18 cellular contexts compared by ENCODE assay signal in the genomic region with DNA sequence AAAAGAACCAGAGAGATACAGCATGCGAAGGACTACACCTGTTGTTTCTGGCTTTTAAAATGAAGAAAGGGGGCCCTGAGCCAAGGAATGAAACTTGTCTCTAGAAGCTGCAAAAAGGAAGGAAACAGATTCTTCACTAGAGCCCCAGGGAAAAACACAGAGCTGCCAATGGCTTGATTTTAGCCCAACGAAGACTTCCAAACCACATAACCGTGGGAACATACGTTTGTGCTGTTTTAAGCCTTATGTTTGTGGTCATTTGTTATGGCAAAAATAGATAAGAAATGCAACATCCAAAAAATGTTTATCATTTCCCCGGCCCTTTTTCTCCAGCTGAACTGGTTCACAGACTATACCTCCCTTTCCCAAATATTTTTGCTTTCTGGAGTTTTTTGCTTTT.
A peak's percentile ranks its signal among the peaks of the same experiment; 100 is the strongest.
DNase-seq lines count a peak whose midpoint lies in the region; ATAC-seq and TF ChIP-seq lines count a peak whose summit lies in the region.
"Had no signal": no experiment of that assay in that cellular context is flagged by ENCODE, and none has a peak within 500 bp of the region (broad histone marks: within the 10 kb centered on the region; RNA-seq: fewer than 3 reads in every experiment).

No MANE protein-coding gene starts in this region.

- no peak overlapping the region for H3K9ac ChIP-seq in BLaER1
- H3K9ac ChIP-seq: GM23248 had no signal

- H3K27me3 ChIP-seq in BLaER1 (no peaks in the 10 kb centered on the region), MG63 (no peaks in the 10 kb centered on the region)
- no peaks in the 10 kb centered on the region for H3K27me3 ChIP-seq in naive thymus-derived CD4-positive, alpha-beta T cell (ENCODE audit: control insufficient read depth in 2 of 2, insufficient read depth in 2 of 2, low read length in 2 of 2)

- H3K9me3 ChIP-seq in BLaER1 (no peaks in the 10 kb centered on the region), MG63 (no peaks in the 10 kb centered on the region)
- no peaks in the 10 kb centered on the region for H3K9me3 ChIP-seq in naive thymus-derived CD4-positive, alpha-beta T cell (ENCODE audit: control insufficient read depth in 2 of 3, low read length in 3 of 3)
- H3K9me3 ChIP-seq: Caco-2, HAP-1 had no signal

- CTCF ChIA-PET in activated CD4-positive, alpha-beta T cell treated with anti-CD3 and anti-CD28 coated beads for 36 hours (lab: Charles Lee), result no interaction called here
- CTCF ChIA-PET in naive thymus-derived CD4-positive, alpha-beta T cell (lab: Charles Lee), result no interaction called here

- peak overlapping the region; percentile 68 for H3K4me2 ChIP-seq in BLaER1

- intact Hi-C loops in activated CD4-positive, alpha-beta T cell treated with anti-CD3 and anti-CD28 coated beads for 36 hours (cut with DNase I, micrococcal nuclease), result no loop called here
- intact Hi-C loops in naive thymus-derived CD4-positive, alpha-beta T cell (cut with micrococcal nuclease), result no loop called here
- intact Hi-C loops in Right ventricle myocardium inferior (cut with DNase I), result no loop called here

- no peak overlapping the region for H3K27ac Mint-ChIP-seq in activated CD4-positive, alpha-beta T cell treated with anti-CD3 and anti-CD28 coated beads for 36 hours
- no peak overlapping the region for H3K27ac Mint-ChIP-seq in naive thymus-derived CD4-positive, alpha-beta T cell
- H3K27ac Mint-ChIP-seq: B cell; CD4-positive, alpha-beta T cell had no signal

- ATAC-seq in activated CD4-positive, alpha-beta T cell treated with anti-CD3 and anti-CD28 coated beads for 36 hours, result no peak
- ATAC-seq in naive thymus-derived CD4-positive, alpha-beta T cell, result no peak
- ATAC-seq in Right ventricle myocardium inferior, result no peak
- ATAC-seq: GM12878, K562 had no signal

- H3K36me3 Mint-ChIP-seq in activated CD4-positive, alpha-beta T cell treated with anti-CD3 and anti-CD28 coated beads for 36 hours (ENCODE audit: low read depth), result no peaks in the 10 kb centered on the region
- no peaks in the 10 kb centered on the region for H3K36me3 Mint-ChIP-seq in naive thymus-derived CD4-positive, alpha-beta T cell

- H3K4me1 ChIP-seq in BLaER1, result peaks cover 33% of the 10 kb centered on the region
- no peaks in the 10 kb centered on the region for H3K4me1 ChIP-seq in naive thymus-derived CD4-positive, alpha-beta T cell (ENCODE audit: control insufficient read depth in 2 of 2, insufficient read depth in 2 of 2, low read length in 2 of 2)
- H3K4me1 ChIP-seq: Caco-2, HAP-1 had no signal

- H3K27ac ChIP-seq in BLaER1, result peak overlapping the region; percentile 4; the same call in 1 of the 2 replicates
- H3K27ac ChIP-seq in naive thymus-derived CD4-positive, alpha-beta T cell (ENCODE audit: low read depth, low read length), result no peak overlapping the region
- H3K27ac ChIP-seq: C4-2B, GM23248 had no signal

- H3K4me1 Mint-ChIP-seq in activated CD4-positive, alpha-beta T cell treated with anti-CD3 and anti-CD28 coated beads for 36 hours, result no peaks in the 10 kb centered on the region
- H3K4me1 Mint-ChIP-seq in naive thymus-derived CD4-positive, alpha-beta T cell, result no peaks in the 10 kb centered on the region
- H3K4me1 Mint-ChIP-seq: B cell had no signal

- H4K20me1 ChIP-seq in BLaER1, result no peaks in the 10 kb centered on the region

- H3K4me3 ChIP-seq in BLaER1 (peak overlapping the region; percentile 20; the same call in 1 of the 2 replicates), MG63 (no peak overlapping the region), fibroblast of mammary gland (ENCODE audit: control insufficient read depth, low read depth, low read length) (no peak overlapping the region)
- no peak overlapping the region for H3K4me3 ChIP-seq in naive thymus-derived CD4-positive, alpha-beta T cell (ENCODE audit: low read length)
- H3K4me3 ChIP-seq: GM12878, GM23248, HAP-1, K562 had no signal

- H3K27me3 Mint-ChIP-seq in activated CD4-positive, alpha-beta T cell treated with anti-CD3 and anti-CD28 coated beads for 36 hours, result no peaks in the 10 kb centered on the region
- no peaks in the 10 kb centered on the region for H3K27me3 Mint-ChIP-seq in naive thymus-derived CD4-positive, alpha-beta T cell
- H3K27me3 Mint-ChIP-seq: B cell; CD4-positive, alpha-beta T cell had no signal

- TF ChIP-seq CTCF in fibroblast of mammary gland (conservative IDR thresholded peaks at IDR 0.05; ENCODE audit: control insufficient read depth, insufficient read depth, low read depth, low read length), result no peak

- H3K9me3 Mint-ChIP-seq in activated CD4-positive, alpha-beta T cell treated with anti-CD3 and anti-CD28 coated beads for 36 hours (ENCODE audit: low read depth), result peaks cover 7% of the 10 kb centered on the region
- peaks cover 2 to 17% (median 3%) of the 10 kb centered on the region in 11 donors for H3K9me3 Mint-ChIP-seq in naive thymus-derived CD4-positive, alpha-beta T cell

- no peak overlapping the region for H3K4me3 Mint-ChIP-seq in activated CD4-positive, alpha-beta T cell treated with anti-CD3 and anti-CD28 coated beads for 36 hours
- H3K4me3 Mint-ChIP-seq in naive thymus-derived CD4-positive, alpha-beta T cell, result no peak overlapping the region
- H3K4me3 Mint-ChIP-seq: B cell; CD4-positive, alpha-beta T cell had no signal

- H3K36me3 ChIP-seq in BLaER1, result no peaks in the 10 kb centered on the region
- no peaks in the 10 kb centered on the region for H3K36me3 ChIP-seq in MG63
- H3K36me3 ChIP-seq in naive thymus-derived CD4-positive, alpha-beta T cell (ENCODE audit: control insufficient read depth in 2 of 3, insufficient read depth in 3 of 3, low read length in 3 of 3), result no peaks in the 10 kb centered on the region
- H3K36me3 ChIP-seq: HAP-1 had no signal

- DNase-seq in MG63, result peak; percentile 11
- peak; percentile 30 for DNase-seq in fibroblast of mammary gland (ENCODE audit: low read depth)
- peak; percentile 18 for DNase-seq in iris pigment epithelial cell (ENCODE audit: low read depth)
- DNase-seq in amniotic stem cell (lab: John Stamatoyannopoulos, UW), result no peak
- DNase-seq in activated CD4-positive, alpha-beta T cell treated with anti-CD3 and anti-CD28 coated beads for 36 hours, result no peak
- DNase-seq in naive thymus-derived CD4-positive, alpha-beta T cell, result no peak
- no peak for DNase-seq in Right ventricle myocardium inferior (ENCODE audit: missing footprints)
- DNase-seq: 8988T; Caco-2; CD4-positive, alpha-beta T cell; DMS79; GM23248 had no signal

- POLR2A ChIA-PET in activated CD4-positive, alpha-beta T cell treated with anti-CD3 and anti-CD28 coated beads for 36 hours (lab: Charles Lee), result no interaction called here
- POLR2A ChIA-PET in naive thymus-derived CD4-positive, alpha-beta T cell (lab: Charles Lee), result no interaction called here

Comparison
In these comparisons a context has a peak if more than half of its experiments do, and no peak if none do; other contexts are left out.
1. DNase-seq: peak in MG63 (single experiment), fibroblast of mammary gland (single experiment) and iris pigment epithelial cell (single experiment); none in amniotic stem cell (single experiment), activated CD4-positive, alpha-beta T cell treated with anti-CD3 and anti-CD28 coated beads for 36 hours (single experiment), naive thymus-derived CD4-positive, alpha-beta T cell (0 of 9) and Right ventricle myocardium inferior (single experiment).